ENCODE assay signal across 8 cellular contexts in the genomic region with DNA sequence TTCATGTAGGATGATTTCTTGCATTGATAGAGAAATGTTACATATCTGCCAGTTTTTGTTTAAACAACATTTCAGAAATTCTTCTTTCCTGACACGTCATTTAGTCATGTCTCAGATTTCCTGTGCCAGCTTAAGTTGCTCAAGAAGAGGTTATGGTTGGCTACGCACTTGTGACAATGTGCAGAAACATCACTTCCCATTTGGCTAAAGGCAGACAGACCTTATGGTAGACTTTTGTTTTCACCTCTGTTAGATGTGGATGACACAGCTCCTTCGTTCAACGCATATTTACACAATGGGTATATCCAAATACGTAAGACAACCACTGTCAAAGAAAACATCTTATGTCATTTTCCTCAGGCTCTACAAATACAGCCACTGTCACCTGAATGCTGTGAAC.
DNase-seq lines count a peak whose midpoint lies in the region; ATAC-seq, FAIRE-seq and TF ChIP-seq lines count a peak whose summit lies in the region.

No MANE protein-coding gene starts in this region.

- H2AK5ac ChIP-seq in H1 (ENCODE audit: low read depth, low read length) = no peak overlapping the region

- H3K79me2 ChIP-seq in H1 (ENCODE audit: control insufficient read depth in 1 of 2, insufficient read depth in 2 of 2, low read length in 2 of 2) = no peaks in the 10 kb centered on the region

- no peaks in the 10 kb centered on the region for H4K20me1 ChIP-seq in H1 (replicated peaks in 1 of 2; ENCODE audit: control insufficient read depth in 1 of 2, insufficient read depth in 2 of 2, low read length in 2 of 2)

- H3K4me3 ChIP-seq in H1 (ENCODE audit: extremely low read depth in 1 of 4, insufficient read depth in 2 of 4, low read depth in 3 of 4, low read length in 4 of 4) (no peak overlapping the region), BE2C (ENCODE audit: low read depth, low read length) (no peak overlapping the region)

- no peak overlapping the region for H4K91ac ChIP-seq in H1 (replicated peaks; ENCODE audit: insufficient read length, low read length)

- H3K27me3 ChIP-seq in H1 (replicated peaks in 1 of 4; ENCODE audit: control insufficient read depth in 3 of 4, extremely low read depth in 1 of 4, insufficient read depth in 3 of 4, low read length in 3 of 4) (no peaks in the 10 kb centered on the region), BE2C (no peaks in the 10 kb centered on the region)

- DNase-seq in NCI-H2029 treated with DMSO at 0.1 percent for 48 hours (lab: John Stamatoyannopoulos, UW) (peak; percentile 46), H1 (ENCODE audit: low read depth in 1 of 2, low spot score in 2 of 2) (no peak), omental fat pad (ENCODE audit: low spot score) (no peak), putamen (ENCODE audit: low spot score) (no peak), BE2C (no peak)
- no peak for DNase-seq in NK-92 treated with Interleukin-12 subunit alpha and Interleukin-12 subunit beta, amount 100 ng/mL, for 24 hours (lab: John Stamatoyannopoulos, UW)

- no peak overlapping the region for H4K8ac ChIP-seq in H1 (ENCODE audit: extremely low read depth, insufficient read depth, low read length)

- no peak for TF ChIP-seq CTCF in H1 (IDR thresholded peaks at IDR 0.05; ENCODE audit: control extremely low read depth in 1 of 3, insufficient read depth in 1 of 3, low read depth in 1 of 3, low read length in 3 of 3)
- no peak for TF ChIP-seq CTCF in omental fat pad (IDR thresholded peaks at IDR 0.05)
- TF ChIP-seq CTCF in BE2C (IDR thresholded peaks at IDR 0.05; ENCODE audit: low read depth, low read length) = no peak

- 92% methylated on average over 5 of the region's 5 CpGs; no CpG with 5 or more reads in 1 of the 2 experiments for WGBS in H1 (ENCODE audit: extremely low coverage in 1 of 2, insufficient coverage in 1 of 2, insufficient read length in 1 of 2, insufficient replicate concordance in 2 of 2, low coverage in 1 of 2, low lambda C conversion rate in 2 of 2, missing lambda C conversion rate in 1 of 2), 2 experiments

- no peak overlapping the region for H2BK15ac ChIP-seq in H1 (ENCODE audit: low read length)

- no peak overlapping the region for H4K5ac ChIP-seq in H1 (ENCODE audit: insufficient read length, low read depth, low read length)

- no peaks in the 10 kb centered on the region for H3K23me2 ChIP-seq in H1 (ENCODE audit: low read depth, low read length)

- H3K27ac ChIP-seq in H1 (ENCODE audit: low read depth, low read length) = no peak overlapping the region

- no peak for TF ChIP-seq POLR2A in H1 (IDR thresholded peaks at IDR 0.05; ENCODE audit: control extremely low read depth in 1 of 2, low read depth in 2 of 2, low read length in 2 of 2)

- POLR2A ChIA-PET in H1 (lab: Charles Lee; ENCODE audit: partially characterized antibody) = interaction anchor here (1.1 kb wide), 1 partner anchor 8 kb away, joined by 4 read pairs; no protein-coding TSS in a partner anchor

- no peaks in the 10 kb centered on the region for H3K9me3 ChIP-seq in H1 (ENCODE audit: insufficient read depth in 2 of 2, low read depth in 1 of 2, low read length in 1 of 2)
- H3K9me3 ChIP-seq in BE2C = no peaks in the 10 kb centered on the region

- no peak for TF ChIP-seq EP300 in H1 (IDR thresholded peaks at IDR 0.05; ENCODE audit: borderline replicate concordance in 1 of 2, low read depth in 2 of 2, low read length in 2 of 2)

- no peak overlapping the region for H3K23ac ChIP-seq in H1 (ENCODE audit: insufficient read length)

- no peak overlapping the region for H3K14ac ChIP-seq in H1 (ENCODE audit: insufficient read length)

- H3K36me3 ChIP-seq in H1 (ENCODE audit: control insufficient read depth in 2 of 4, insufficient read depth in 4 of 4, low read length in 3 of 4) (no peaks in the 10 kb centered on the region), BE2C (no peaks in the 10 kb centered on the region)

- no peak overlapping the region for H2BK12ac ChIP-seq in H1 (ENCODE audit: low read depth, low read length)

- H3K4ac ChIP-seq in H1 (replicated peaks; ENCODE audit: insufficient read length, low read depth, low read length) = no peak overlapping the region

- H3K4me2 ChIP-seq in H1 (ENCODE audit: insufficient read depth in 1 of 2, low read depth in 2 of 2, low read length in 2 of 2) = no peak overlapping the region

- ATAC-seq in GM18517 (IDR thresholded peaks at IDR 0.05; ENCODE audit: unreplicated experiment) = peak; percentile 90
- peak; percentile 89 for ATAC-seq in HG02763 (IDR thresholded peaks at IDR 0.05; ENCODE audit: unreplicated experiment)
- ATAC-seq in omental fat pad (ENCODE audit: low FRiP score) = peak; percentile 74

- no peak overlapping the region for H2BK120ac ChIP-seq in H1 (replicated peaks; ENCODE audit: low read depth, low read length)

- CTCF ChIA-PET in H1 (lab: Charles Lee; ENCODE audit: partially characterized antibody) = interaction anchor here (1.2 to 1.7 kb wide), 3 partner anchors 10 to 120 kb away, joined by 3 to 4 read pairs (median 3); no protein-coding TSS in a partner anchor

- no peak for TF ChIP-seq RAD21 in H1 (IDR thresholded peaks at IDR 0.05 in 1 of 2, conservative IDR thresholded peaks at IDR 0.05 in 1 of 2; ENCODE audit: low read depth in 2 of 2, low read length in 2 of 2)

- H3K9ac ChIP-seq in H1 (replicated peaks in 1 of 4; ENCODE audit: extremely low read depth in 1 of 4, low read depth in 3 of 4, low read length in 3 of 4) = no peak overlapping the region

- FAIRE-seq in H1 (lab: Jason Lieb, UNC) = peak; percentile 63

- no peak overlapping the region for H3K18ac ChIP-seq in H1 (ENCODE audit: extremely low read depth, low read length)

- H2AFZ ChIP-seq in H1 (ENCODE audit: low read length) = no peak overlapping the region

- H3K79me1 ChIP-seq in H1 (ENCODE audit: low read depth, low read length) = no peaks in the 10 kb centered on the region; the same call in 1 of the 2 replicates

- peaks cover 0 to 9% (median 0%) of the 10 kb centered on the region in 4 experiments; a peak in 2 of 7 replicates for H3K4me1 ChIP-seq in H1 (replicated peaks in 1 of 4; ENCODE audit: control insufficient read depth in 3 of 4, insufficient read depth in 4 of 4, low read length in 3 of 4)
- H3K4me1 ChIP-seq in BE2C = peaks cover 5% of the 10 kb centered on the region

- H2BK20ac ChIP-seq in H1 (ENCODE audit: low read length) = no peak overlapping the region

- no peak overlapping the region for H3K56ac ChIP-seq in H1 (replicated peaks; ENCODE audit: insufficient read length, low read depth, low read length)

- H2BK5ac ChIP-seq in H1 (ENCODE audit: low read depth, low read length) = no peak overlapping the region

TF ChIP-seq in H1, 55 proteins besides CTCF, POLR2A, EP300 and RAD21:
- no peak for TF ChIP-seq EGR1 (IDR thresholded peaks at IDR 0.05; ENCODE audit: borderline replicate concordance, low read depth, low read length)
- TF ChIP-seq KDM4A (IDR thresholded peaks at IDR 0.05; ENCODE audit: low read depth, low read length, severe bottlenecking) = no peak
- TF ChIP-seq KDM5A (IDR thresholded peaks at IDR 0.05; ENCODE audit: low read length) = no peak
- no peak for TF ChIP-seq BACH1 (IDR thresholded peaks at IDR 0.05; ENCODE audit: low read length)
- TF ChIP-seq SP1 (IDR thresholded peaks at IDR 0.05; ENCODE audit: low read depth, low read length) = no peak
- no peak for TF ChIP-seq RBBP5 (IDR thresholded peaks at IDR 0.05; ENCODE audit: borderline replicate concordance, low read depth, low read length)
TF ChIP-seq in H1: peak in this region for 0.
